Comparison of ENCODE assay signal across 7 cellular contexts in the genomic region with DNA sequence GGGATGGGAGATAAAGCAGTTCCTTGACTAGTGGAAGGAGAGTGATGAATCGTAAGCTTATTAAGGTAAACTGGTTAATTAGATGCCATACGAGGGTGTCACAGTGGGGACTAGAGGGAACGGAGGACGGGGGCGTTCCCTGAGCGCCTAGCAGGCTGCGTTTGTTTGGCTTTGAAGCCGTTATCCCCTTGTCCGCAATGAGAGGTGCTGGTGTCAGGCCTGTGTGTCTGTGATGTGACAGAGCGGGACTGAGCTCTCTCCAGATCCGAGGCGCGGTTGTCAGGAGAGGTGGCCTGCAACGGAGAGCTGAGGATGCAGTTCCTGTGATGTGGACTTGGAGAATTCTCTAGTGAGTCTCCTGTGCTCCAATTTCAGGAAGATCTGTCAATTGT.
A peak's percentile ranks its signal among the peaks of the same experiment; 100 is the strongest.
DNase-seq lines count a peak whose midpoint lies in the region; ATAC-seq and TF ChIP-seq lines count a peak whose summit lies in the region.

No MANE protein-coding gene starts in this region.

- peaks cover 8% of the 10 kb centered on the region; the same call in 1 of the 2 replicates for H3K27me3 ChIP-seq in H9 (ENCODE audit: insufficient read depth, low read length)

- no peaks in the 10 kb centered on the region for H3K79me1 ChIP-seq in H9 (ENCODE audit: insufficient read depth, low read depth, low read length, poor library complexity, severe bottlenecking)

- peaks cover 12 to 14% of the 10 kb centered on the region in 2 experiments for H3K4me1 Mint-ChIP-seq in H9

- no peaks in the 10 kb centered on the region for H3K36me3 Mint-ChIP-seq in H9 (ENCODE audit: insufficient read depth in 1 of 3, low read depth in 3 of 3)

- intact Hi-C loops in left cardiac atrium (cut with DNase I), result no loop called here
- intact Hi-C loops in sciatic nerve (cut with DNase I), result no loop called here

- H3K9me3 ChIP-seq in H9 (ENCODE audit: control insufficient read depth, low read depth, low read length), result no peaks in the 10 kb centered on the region

- H2AFZ ChIP-seq in H9 (ENCODE audit: low read length), result no peak overlapping the region

- H2AK5ac ChIP-seq in H9 (ENCODE audit: insufficient read length, low read length), result no peak overlapping the region

- no peaks in the 10 kb centered on the region for H3K79me2 ChIP-seq in H9 (ENCODE audit: insufficient read depth, low read length)

- peaks cover 59% of the 10 kb centered on the region for H3K27me3 Mint-ChIP-seq in H9 (ENCODE audit: low read depth)

- no peak overlapping the region for H2BK5ac ChIP-seq in H9 (ENCODE audit: insufficient read length, low read length)

- H3K23ac ChIP-seq in H9 (ENCODE audit: insufficient read length, low read depth, low read length), result no peak overlapping the region

- no peak overlapping the region for H4K5ac ChIP-seq in H9 (ENCODE audit: insufficient read length, low read depth, low read length)

- no peak overlapping the region for H3K27ac ChIP-seq in H9 (ENCODE audit: insufficient read length, low read depth, low read length)

- no peak overlapping the region for H3T11ph ChIP-seq in H9 (ENCODE audit: low read length)

- H4K20me1 ChIP-seq in H9 (ENCODE audit: control insufficient read depth, insufficient read depth, insufficient read length), result no peaks in the 10 kb centered on the region

- H3K4ac ChIP-seq in H9 (ENCODE audit: low read depth, low read length), result no peak overlapping the region

- H4K8ac ChIP-seq in H9 (replicated peaks; ENCODE audit: insufficient read length, low read depth, low read length), result no peak overlapping the region

- H4K91ac ChIP-seq in H9 (ENCODE audit: insufficient read length, low read depth, low read length), result no peak overlapping the region

- DNase-seq in H9 (peak; percentile 38), left cardiac atrium (peak; percentile 15), sciatic nerve (ENCODE audit: low spot score) (no peak), NOMO-1 treated with DMSO at 0.1 percent for 48 hours (lab: John Stamatoyannopoulos, UW; ENCODE audit: unreplicated experiment) (no peak), putamen (ENCODE audit: low spot score) (no peak)

- no peak overlapping the region for H2BK20ac ChIP-seq in H9 (ENCODE audit: low read depth, low read length, poor library complexity, severe bottlenecking)

- ATAC-seq in SK-N-SH treated with all-trans-retinoic acid at 6 μM for 48 hours, result peak; percentile 51
- peak; percentile 20 to 46 for ATAC-seq in left cardiac atrium
- peak; percentile 28 for ATAC-seq in sciatic nerve
- ATAC-seq in GM19328 (IDR thresholded peaks at IDR 0.05; ENCODE audit: unreplicated experiment), result no peak

- H3K27ac Mint-ChIP-seq in H9, result no peak overlapping the region

- no peak overlapping the region for H3K9ac ChIP-seq in H9 (ENCODE audit: extremely low read depth, insufficient read length, low read length)

- no peak overlapping the region for H3K18ac ChIP-seq in H9 (ENCODE audit: insufficient read length, low read depth, low read length)

- TF ChIP-seq CTCF in H9 (conservative IDR thresholded peaks at IDR 0.05), result no peak

- no peaks in the 10 kb centered on the region; a peak in 1 of 5 replicates for H3K9me3 Mint-ChIP-seq in H9

- H3K4me2 ChIP-seq in H9 (ENCODE audit: insufficient read depth, insufficient read length, low read length), result peak overlapping the region; percentile 85

- no peak overlapping the region for H2BK12ac ChIP-seq in H9 (ENCODE audit: insufficient read length, low read depth, low read length)

- H3K14ac ChIP-seq in H9 (ENCODE audit: insufficient read depth, low read length), result no peak overlapping the region

- no peak overlapping the region for H2BK120ac ChIP-seq in H9 (ENCODE audit: low read depth, low read length, poor library complexity, severe bottlenecking)

- no peaks in the 10 kb centered on the region for H3K4me1 ChIP-seq in H9 (ENCODE audit: insufficient read depth, low read length)

- peak overlapping the region; percentile 76 to 86 for H3K4me3 Mint-ChIP-seq in H9

- no peak overlapping the region for H3K56ac ChIP-seq in H9 (ENCODE audit: insufficient read length, low read depth, low read length)

- peaks cover 10% of the 10 kb centered on the region for H3K23me2 ChIP-seq in H9 (ENCODE audit: insufficient read length, low read depth, low read length, poor library complexity, severe bottlenecking)

- H2BK15ac ChIP-seq in H9 (ENCODE audit: low read depth, low read length), result no peak overlapping the region

- no CpG with 5 or more reads among the region's 14 CpGs for WGBS in H9 (ENCODE audit: extremely low coverage, insufficient read length, low lambda C conversion rate)

TF ChIP-seq in SK-N-SH treated with all-trans-retinoic acid at 6 μM for 48 hours, 23 proteins besides CTCF, POLR2A, EP300 and RAD21:
- no peak for TF ChIP-seq ZNF565 (CRISPR knock-in tag; conservative IDR thresholded peaks at IDR 0.05; ENCODE audit: low read depth)
- TF ChIP-seq ZNF8 (CRISPR knock-in tag; IDR thresholded peaks at IDR 0.05), result no peak
- no peak for TF ChIP-seq GLIS3 (CRISPR knock-in tag; IDR thresholded peaks at IDR 0.05)
- no peak for TF ChIP-seq SNAI2 (CRISPR knock-in tag; IDR thresholded peaks at IDR 0.05)

Comparison
In these comparisons a context has a peak if more than half of its experiments do, and no peak if none do; other contexts are left out.
1. DNase-seq: peak in H9 (single experiment) and left cardiac atrium (single experiment); none in sciatic nerve (single experiment), NOMO-1 treated with DMSO at 0.1 percent for 48 hours (single experiment) and putamen (single experiment).